ENCODE assay signal across 1 cellular context in the genomic region with DNA sequence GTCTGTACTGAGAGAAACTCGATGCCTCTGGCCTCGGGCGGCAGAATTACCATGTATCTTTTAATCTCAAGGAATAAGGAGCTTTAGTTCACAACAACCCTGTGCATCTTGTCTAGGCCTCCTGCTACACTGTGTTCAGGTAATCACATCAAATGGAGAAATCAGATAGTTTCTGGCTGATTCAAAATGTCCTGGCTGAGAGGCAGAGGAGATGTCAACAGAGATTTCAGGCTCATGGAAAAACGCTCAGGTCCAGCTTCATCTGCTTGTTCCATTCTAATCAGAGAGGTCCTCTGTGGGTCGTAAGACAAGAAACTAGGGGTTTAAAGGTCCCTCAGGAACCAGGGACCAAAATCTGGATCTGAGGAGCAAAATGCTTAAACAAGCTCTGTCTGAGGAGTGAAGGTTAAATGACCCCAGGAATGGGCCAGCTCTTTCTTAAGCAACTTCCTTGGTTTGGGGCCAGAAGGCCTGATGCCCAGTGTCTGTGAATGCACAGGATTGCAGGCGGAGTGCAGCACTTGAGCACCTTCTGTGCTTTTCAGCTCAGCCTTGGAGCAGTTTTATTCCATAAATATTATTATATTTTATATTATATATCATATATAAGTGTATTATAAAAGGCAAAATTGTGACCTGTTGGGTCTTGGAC.
TF ChIP-seq lines count a peak whose summit lies in the region.

No MANE protein-coding gene starts in this region.

TF ChIP-seq in SK-N-SH treated with all-trans-retinoic acid at 6 μM for 48 hours, 23 proteins besides CTCF, POLR2A, EP300 and RAD21 (continued from another document):
- TF ChIP-seq, protein P1, sequence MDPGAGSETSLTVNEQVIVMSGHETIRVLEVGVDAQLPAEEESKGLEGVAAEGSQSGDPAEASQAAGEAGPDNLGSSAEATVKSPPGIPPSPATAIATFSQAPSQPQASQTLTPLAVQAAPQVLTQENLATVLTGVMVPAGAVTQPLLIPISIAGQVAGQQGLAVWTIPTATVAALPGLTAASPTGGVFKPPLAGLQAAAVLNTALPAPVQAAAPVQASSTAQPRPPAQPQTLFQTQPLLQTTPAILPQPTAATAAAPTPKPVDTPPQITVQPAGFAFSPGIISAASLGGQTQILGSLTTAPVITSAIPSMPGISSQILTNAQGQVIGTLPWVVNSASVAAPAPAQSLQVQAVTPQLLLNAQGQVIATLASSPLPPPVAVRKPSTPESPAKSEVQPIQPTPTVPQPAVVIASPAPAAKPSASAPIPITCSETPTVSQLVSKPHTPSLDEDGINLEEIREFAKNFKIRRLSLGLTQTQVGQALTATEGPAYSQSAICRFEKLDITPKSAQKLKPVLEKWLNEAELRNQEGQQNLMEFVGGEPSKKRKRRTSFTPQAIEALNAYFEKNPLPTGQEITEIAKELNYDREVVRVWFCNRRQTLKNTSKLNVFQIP (CRISPR knock-in tag; IDR thresholded peaks at IDR 0.05; ENCODE audit: borderline replicate concordance, low read depth) = no peak
- TF ChIP-seq ZNF70 (CRISPR knock-in tag; IDR thresholded peaks at IDR 0.05) (no peak), ZNF8 (CRISPR knock-in tag; IDR thresholded peaks at IDR 0.05) (no peak), RARB (CRISPR knock-in tag; IDR thresholded peaks at IDR 0.05) (no peak), PPARA (CRISPR knock-in tag; IDR thresholded peaks at IDR 0.05; ENCODE audit: borderline replicate concordance) (no peak), BACH2 (CRISPR knock-in tag; IDR thresholded peaks at IDR 0.05; ENCODE audit: borderline replicate concordance) (no peak), ARNTL (CRISPR knock-in tag; IDR thresholded peaks at IDR 0.05; ENCODE audit: borderline replicate concordance, low read depth) (no peak), SNAI2 (CRISPR knock-in tag; IDR thresholded peaks at IDR 0.05) (no peak), TCF4 (CRISPR knock-in tag; IDR thresholded peaks at IDR 0.05; ENCODE audit: borderline replicate concordance) (no peak), OSR1 (CRISPR knock-in tag; IDR thresholded peaks at IDR 0.05) (no peak)
- TF ChIP-seq, protein P2, sequence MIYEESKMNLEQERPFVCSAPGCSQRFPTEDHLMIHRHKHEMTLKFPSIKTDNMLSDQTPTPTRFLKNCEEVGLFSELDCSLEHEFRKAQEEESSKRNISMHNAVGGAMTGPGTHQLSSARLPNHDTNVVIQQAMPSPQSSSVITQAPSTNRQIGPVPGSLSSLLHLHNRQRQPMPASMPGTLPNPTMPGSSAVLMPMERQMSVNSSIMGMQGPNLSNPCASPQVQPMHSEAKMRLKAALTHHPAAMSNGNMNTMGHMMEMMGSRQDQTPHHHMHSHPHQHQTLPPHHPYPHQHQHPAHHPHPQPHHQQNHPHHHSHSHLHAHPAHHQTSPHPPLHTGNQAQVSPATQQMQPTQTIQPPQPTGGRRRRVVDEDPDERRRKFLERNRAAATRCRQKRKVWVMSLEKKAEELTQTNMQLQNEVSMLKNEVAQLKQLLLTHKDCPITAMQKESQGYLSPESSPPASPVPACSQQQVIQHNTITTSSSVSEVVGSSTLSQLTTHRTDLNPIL (CRISPR knock-in tag; IDR thresholded peaks at IDR 0.05; ENCODE audit: low read depth) = no peak
